In the genomic region with DNA sequence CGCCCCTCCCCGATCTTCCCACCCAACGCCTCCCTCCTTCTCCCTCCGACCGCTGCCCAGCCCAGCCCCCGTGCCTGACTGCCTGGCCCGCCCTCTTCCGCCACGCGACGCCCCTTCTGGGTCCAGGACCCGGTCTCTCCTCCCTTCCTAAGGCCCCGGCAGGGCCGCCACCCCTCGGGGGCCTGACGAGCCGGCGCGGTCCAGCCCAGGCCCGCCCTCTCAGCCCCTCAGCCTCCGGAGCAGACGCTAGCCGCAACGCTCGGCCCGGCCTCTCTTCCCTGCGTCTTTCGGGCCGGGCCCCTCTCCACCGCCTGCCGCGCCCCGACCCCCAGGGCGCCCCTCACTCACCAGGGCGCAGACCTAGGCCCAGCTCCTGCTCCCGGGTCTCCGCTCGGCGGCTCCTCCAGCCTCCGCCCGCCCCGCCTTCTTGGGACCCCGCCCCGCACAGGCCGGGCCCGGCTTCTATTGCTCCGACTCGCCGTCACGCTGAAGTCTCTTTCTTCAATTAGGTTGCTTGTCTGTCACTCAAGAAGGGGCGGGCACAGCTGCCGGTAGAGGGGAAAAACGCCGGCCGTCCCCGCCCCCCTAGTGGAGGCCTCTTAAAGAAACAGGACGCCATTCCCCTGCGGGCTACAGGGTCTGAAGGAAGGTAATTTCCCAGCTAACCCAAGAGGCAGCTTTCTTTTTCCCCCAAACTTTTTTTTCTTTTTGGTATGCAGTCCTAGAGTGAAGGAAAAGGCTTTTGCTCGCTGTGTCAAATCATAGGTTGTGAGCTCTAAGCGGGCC, we compare ENCODE assay signal across 8 cellular contexts. TPM values are rescaled to one million over a fixed set of nuclear protein-coding genes. Genes with fewer than 3 reads are reported as not detected.
DNase-seq lines count a peak whose midpoint lies in the region; ATAC-seq and TF ChIP-seq lines count a peak whose summit lies in the region.

A gene with protein sequence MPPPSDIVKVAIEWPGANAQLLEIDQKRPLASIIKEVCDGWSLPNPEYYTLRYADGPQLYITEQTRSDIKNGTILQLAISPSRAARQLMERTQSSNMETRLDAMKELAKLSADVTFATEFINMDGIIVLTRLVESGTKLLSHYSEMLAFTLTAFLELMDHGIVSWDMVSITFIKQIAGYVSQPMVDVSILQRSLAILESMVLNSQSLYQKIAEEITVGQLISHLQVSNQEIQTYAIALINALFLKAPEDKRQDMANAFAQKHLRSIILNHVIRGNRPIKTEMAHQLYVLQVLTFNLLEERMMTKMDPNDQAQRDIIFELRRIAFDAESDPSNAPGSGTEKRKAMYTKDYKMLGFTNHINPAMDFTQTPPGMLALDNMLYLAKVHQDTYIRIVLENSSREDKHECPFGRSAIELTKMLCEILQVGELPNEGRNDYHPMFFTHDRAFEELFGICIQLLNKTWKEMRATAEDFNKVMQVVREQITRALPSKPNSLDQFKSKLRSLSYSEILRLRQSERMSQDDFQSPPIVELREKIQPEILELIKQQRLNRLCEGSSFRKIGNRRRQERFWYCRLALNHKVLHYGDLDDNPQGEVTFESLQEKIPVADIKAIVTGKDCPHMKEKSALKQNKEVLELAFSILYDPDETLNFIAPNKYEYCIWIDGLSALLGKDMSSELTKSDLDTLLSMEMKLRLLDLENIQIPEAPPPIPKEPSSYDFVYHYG (minus strand): TSS at position 416 of the 786 bp plus-strand sequence. CDS start 12,133 bp downstream, outside the sequence.

- H3K9me3 ChIP-seq in DOHH2 (ENCODE audit: control insufficient read depth, insufficient read depth, low read length) = no peaks in the 10 kb centered on the region

- DNase-seq in GM23338 (ENCODE audit: low spot score) = peak; percentile 99
- peak; percentile 94 for DNase-seq in LHCN-M2 (ENCODE audit: low read depth)
- DNase-seq in RPMI8226 = peak; percentile 96
- peak; percentile 94 for DNase-seq in fibroblast of mammary gland (ENCODE audit: low read depth)
- peak; percentile 98 for DNase-seq in natural killer cell treated with Interleukin-12 subunit alpha and Interleukin-12 subunit beta and Interleukin-15 and Interleukin-18, amount 100 ng/mL, for 72 hours (ENCODE audit: low spot score)
- peak; percentile 96 for DNase-seq in stimulated activated naive CD8-positive, alpha-beta T cell treated with anti-CD3 and anti-CD28 coated beads, Interleukin-15, Interleukin-2, amounts not matched to agents 100 U/mL and 50 U/mL, for 24 hours

- peak; percentile 89 for ATAC-seq in GM23338
- peak; percentile 84 for ATAC-seq in activated T-helper 17 cell treated with anti-CD3 and anti-CD28 coated beads, Interleukin-2, amount 50 U/mL, for 72 hours (replicated peaks)
- peak; percentile 93 to 94 for ATAC-seq in natural killer cell treated with Interleukin-12 subunit alpha and Interleukin-12 subunit beta and Interleukin-15 and Interleukin-18, amount 100 ng/mL, for 72 hours
- peak; percentile 90 for ATAC-seq in stimulated activated naive CD8-positive, alpha-beta T cell treated with anti-CD3 and anti-CD28 coated beads, Interleukin-15, Interleukin-2, amounts not matched to agents 100 U/mL and 50 U/mL, for 24 hours

- H3F3A ChIP-seq in DOHH2 (ENCODE audit: control insufficient read depth, insufficient read depth) (peaks cover 2% of the 10 kb centered on the region; the same call in 1 of the 2 replicates), GM23338 (replicated peaks; ENCODE audit: low read depth) (no peaks in the 10 kb centered on the region)

- H3K9me2 ChIP-seq in DOHH2 (replicated peaks; ENCODE audit: control insufficient read depth, low read length) (no peaks in the 10 kb centered on the region), GM23338 (ENCODE audit: insufficient read depth) (no peaks in the 10 kb centered on the region)

- peak within 1 kb of the TSS; percentile 24; the same call in 1 of the 2 replicates for H3K27ac ChIP-seq in DOHH2 (ENCODE audit: low read depth, low read length)
- peak within 1 kb of the TSS; percentile 85 for H3K27ac ChIP-seq in GM23338 (ENCODE audit: low read depth)

- H3K4me1 ChIP-seq in DOHH2 (ENCODE audit: control insufficient read depth, low read length) = peaks cover 22% of the 10 kb centered on the region
- H3K4me1 ChIP-seq in GM23338 (ENCODE audit: insufficient read depth) = peaks cover 26% of the 10 kb centered on the region

- H3K4me3 Mint-ChIP-seq in GM23338 = peak within 1 kb of the TSS; percentile 92
- peak within 1 kb of the TSS; percentile 90 for H3K4me3 Mint-ChIP-seq in activated T-helper 17 cell treated with anti-CD3 and anti-CD28 coated beads, Interleukin-2, amount 50 U/mL, for 72 hours
- peak within 1 kb of the TSS; percentile 97 for H3K4me3 Mint-ChIP-seq in natural killer cell treated with Interleukin-12 subunit alpha and Interleukin-12 subunit beta and Interleukin-15 and Interleukin-18, amount 100 ng/mL, for 72 hours

- H2AFZ ChIP-seq in GM23338 = peak within 1 kb of the TSS; percentile 98

- H3K27me3 ChIP-seq in DOHH2 (ENCODE audit: control insufficient read depth, low read length) = 0 out of 2 replicates have a peak, but pooled peaks cover 3% of the 10 kb centered on the region
- peaks cover 14% of the 10 kb centered on the region for H3K27me3 ChIP-seq in GM23338 (ENCODE audit: insufficient read depth)

- H3K27me3 Mint-ChIP-seq in GM23338 (ENCODE audit: insufficient read depth, low read depth, poor library complexity) = peaks cover 13% of the 10 kb centered on the region
- H3K27me3 Mint-ChIP-seq in activated T-helper 17 cell treated with anti-CD3 and anti-CD28 coated beads, Interleukin-2, amount 50 U/mL, for 72 hours = no peaks in the 10 kb centered on the region
- no peaks in the 10 kb centered on the region for H3K27me3 Mint-ChIP-seq in natural killer cell treated with Interleukin-12 subunit alpha and Interleukin-12 subunit beta and Interleukin-15 and Interleukin-18, amount 100 ng/mL, for 72 hours

- TF ChIP-seq CTCF in DOHH2 (IDR thresholded peaks at IDR 0.05; ENCODE audit: low read depth, low read length, poor library complexity, severe bottlenecking) (no peak), GM23338 (conservative IDR thresholded peaks at IDR 0.05; ENCODE audit: low read depth in 2 of 2) (no peak), fibroblast of mammary gland (conservative IDR thresholded peaks at IDR 0.05; ENCODE audit: control insufficient read depth, insufficient read depth, low read depth, low read length) (no peak)

- H3K79me2 ChIP-seq in DOHH2 (ENCODE audit: control insufficient read depth, low read length) (peaks cover 34% of the 10 kb centered on the region), GM23338 (replicated peaks; ENCODE audit: insufficient read depth) (peaks cover 43% of the 10 kb centered on the region)

- H3K4me3 ChIP-seq in DOHH2 (ENCODE audit: low read length) = peak within 1 kb of the TSS; percentile 89
- peak within 1 kb of the TSS; percentile 98 for H3K4me3 ChIP-seq in GM23338
- peak within 1 kb of the TSS; percentile 78 for H3K4me3 ChIP-seq in fibroblast of mammary gland (ENCODE audit: control insufficient read depth, low read depth, low read length)

- no peaks in the 10 kb centered on the region for H3K36me3 ChIP-seq in DOHH2 (ENCODE audit: control insufficient read depth, low read length)
- H3K36me3 ChIP-seq in GM23338 (ENCODE audit: insufficient read depth) = no peaks in the 10 kb centered on the region

- peaks cover 22% of the 10 kb centered on the region for H3K4me1 Mint-ChIP-seq in GM23338
- peaks cover 51% of the 10 kb centered on the region for H3K4me1 Mint-ChIP-seq in activated T-helper 17 cell treated with anti-CD3 and anti-CD28 coated beads, Interleukin-2, amount 50 U/mL, for 72 hours
- H3K4me1 Mint-ChIP-seq in natural killer cell treated with Interleukin-12 subunit alpha and Interleukin-12 subunit beta and Interleukin-15 and Interleukin-18, amount 100 ng/mL, for 72 hours (ENCODE audit: low read depth in 2 of 2) = peaks cover 61 to 64% of the 10 kb centered on the region in 2 donors

- H3K36me3 Mint-ChIP-seq in GM23338 (ENCODE audit: low read depth) = no peaks in the 10 kb centered on the region; the same call in 2 of the 3 replicates
- H3K36me3 Mint-ChIP-seq in activated T-helper 17 cell treated with anti-CD3 and anti-CD28 coated beads, Interleukin-2, amount 50 U/mL, for 72 hours (ENCODE audit: low read depth) = peaks cover 25% of the 10 kb centered on the region
- peaks cover 5% of the 10 kb centered on the region for H3K36me3 Mint-ChIP-seq in natural killer cell treated with Interleukin-12 subunit alpha and Interleukin-12 subunit beta and Interleukin-15 and Interleukin-18, amount 100 ng/mL, for 72 hours

- H3K27ac Mint-ChIP-seq in GM23338 = peak within 1 kb of the TSS; percentile 63; the same call in 1 of the 2 replicates
- peak within 1 kb of the TSS; percentile 79 for H3K27ac Mint-ChIP-seq in activated T-helper 17 cell treated with anti-CD3 and anti-CD28 coated beads, Interleukin-2, amount 50 U/mL, for 72 hours
- H3K27ac Mint-ChIP-seq in natural killer cell treated with Interleukin-12 subunit alpha and Interleukin-12 subunit beta and Interleukin-15 and Interleukin-18, amount 100 ng/mL, for 72 hours = peak within 1 kb of the TSS; percentile 85 to 96

- peak within 1 kb of the TSS; percentile 89 for H3K4me2 ChIP-seq in DOHH2 (ENCODE audit: low read length)
- peak within 1 kb of the TSS; percentile 91 for H3K4me2 ChIP-seq in GM23338

- no peaks in the 10 kb centered on the region for H3K9me3 Mint-ChIP-seq in GM23338
- no peaks in the 10 kb centered on the region for H3K9me3 Mint-ChIP-seq in activated T-helper 17 cell treated with anti-CD3 and anti-CD28 coated beads, Interleukin-2, amount 50 U/mL, for 72 hours
- H3K9me3 Mint-ChIP-seq in natural killer cell treated with Interleukin-12 subunit alpha and Interleukin-12 subunit beta and Interleukin-15 and Interleukin-18, amount 100 ng/mL, for 72 hours = no peaks in the 10 kb centered on the region

- H4K20me1 ChIP-seq in DOHH2 (ENCODE audit: control insufficient read depth, insufficient read depth, low read depth, low read length) = peaks cover 15% of the 10 kb centered on the region
- peaks cover 12% of the 10 kb centered on the region for H4K20me1 ChIP-seq in GM23338 (replicated peaks; ENCODE audit: insufficient read depth)

TF ChIP-seq in GM23338, 12 proteins besides CTCF, POLR2A, EP300 and RAD21 (continues in another document):
- TF ChIP-seq POLR2AphosphoS5 (IDR thresholded peaks at IDR 0.05; ENCODE audit: low read depth) = peak; percentile 87
- no peak for TF ChIP-seq EZH2 (IDR thresholded peaks at IDR 0.05; ENCODE audit: low read depth, unreplicated experiment)
- no peak for TF ChIP-seq EZH2phosphoT487 (IDR thresholded peaks at IDR 0.05; ENCODE audit: unreplicated experiment)
- TF ChIP-seq JUNB (IDR thresholded peaks at IDR 0.05; ENCODE audit: unreplicated experiment) = no peak
- no peak for TF ChIP-seq NANOG (IDR thresholded peaks at IDR 0.05; ENCODE audit: borderline replicate concordance)
- no peak for TF ChIP-seq ZNF331 (CRISPR knock-in tag; IDR thresholded peaks at IDR 0.05; ENCODE audit: low read depth)

RNA-seq across cellular contexts. Expression of the gene that starts here (rescaled TPM):
- 34.8 and 44.1 TPM in 2 replicates for total RNA-seq in GM23338 (2014; rRNA removed; shearing (Covaris generic))
- 13.8 and 15.1 TPM in 2 replicates for polyA plus RNA-seq in GM23338 (2016; fragmentation: Nextera tagmentation; extraction: Ambion mirVana)
- 26.9 and 33.8 TPM in 2 replicates for total RNA-seq in LHCN-M2 (2014; rRNA removed)
- polyA plus RNA-seq in LHCN-M2 (2012) = 27.2 TPM
- 10 to 100 TPM; 54.6 to 57.2 TPM for total RNA-seq in activated T-helper 17 cell treated with anti-CD3 and anti-CD28 coated beads, Interleukin-2, amount 50 U/mL, for 72 hours
- total RNA-seq in natural killer cell treated with Interleukin-12 subunit alpha and Interleukin-12 subunit beta and Interleukin-15 and Interleukin-18, amount 100 ng/mL, for 72 hours = 100 to 1,000 TPM in 1 of 2 donors, 10 to 100 TPM in 1; 92.3 to 100 TPM

Comparison
In these comparisons a context has a peak if more than half of its experiments do, and no peak if none do; other contexts are left out.
1. Peak in every context shown above with its lines: DNase-seq, ATAC-seq, H3K4me3 ChIP-seq and H3K27ac ChIP-seq.